ENCODE assay signal across 16 cellular contexts in the genomic region with DNA sequence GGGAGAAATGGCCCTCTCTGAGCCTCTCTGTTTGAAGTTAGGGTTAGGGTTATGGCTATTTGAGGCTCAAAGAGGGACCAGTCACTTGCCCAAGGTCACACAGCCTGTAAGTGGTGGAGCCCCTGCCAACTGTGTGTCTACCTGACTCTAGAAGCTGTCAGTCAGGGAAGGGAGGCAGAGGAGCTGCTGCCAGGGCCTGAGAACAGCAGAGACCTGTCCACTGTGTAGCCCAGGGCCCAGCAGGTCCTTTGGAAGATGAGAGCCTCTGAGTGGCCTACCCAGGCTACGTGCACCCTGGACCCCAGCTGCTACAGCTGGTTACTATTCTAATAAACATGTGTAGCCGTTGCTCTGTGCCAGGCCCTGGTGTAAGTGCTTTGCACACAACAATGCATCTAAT. TPM values are rescaled to one million over a fixed set of nuclear protein-coding genes. Genes with fewer than 3 reads are reported as not detected.
A peak's percentile ranks its signal among the peaks of the same experiment; 100 is the strongest.
DNase-seq lines count a peak whose midpoint lies in the region; ATAC-seq and TF ChIP-seq lines count a peak whose summit lies in the region.
"Had no signal": no experiment of that assay in that cellular context is flagged by ENCODE, and none has a peak within 500 bp of the region (broad histone marks: within the 10 kb centered on the region; RNA-seq: fewer than 3 reads in every experiment).

No MANE protein-coding gene starts in this region.

- no peak overlapping the region for H2BK120ac ChIP-seq in neuronal stem cell (ENCODE audit: low read depth, low read length)

- POLR2A ChIA-PET in CD8-positive, alpha-beta memory T cell (lab: Charles Lee): no interaction called here

- no peak overlapping the region for H3K4ac ChIP-seq in neuronal stem cell (ENCODE audit: low read length)

- H3K4me2 ChIP-seq in neuronal stem cell (ENCODE audit: insufficient read depth, low read length, poor library complexity, severe bottlenecking): no peak overlapping the region

- H3K9ac ChIP-seq in neuronal stem cell (ENCODE audit: low read depth, low read length, poor library complexity): no peak overlapping the region

- H3K36me3 ChIP-seq in esophagus squamous epithelium (no peaks in the 10 kb centered on the region), neuronal stem cell (replicated peaks in 1 of 2; ENCODE audit: control insufficient read depth in 2 of 2, insufficient read depth in 2 of 2, low read length in 2 of 2) (no peaks in the 10 kb centered on the region), upper lobe of right lung (no peaks in the 10 kb centered on the region)
- no peaks in the 10 kb centered on the region for H3K36me3 ChIP-seq in CD8-positive, alpha-beta memory T cell (ENCODE audit: insufficient read depth, low read length)

- no peaks in the 10 kb centered on the region for H3K36me3 Mint-ChIP-seq in glutamatergic neuron (ENCODE audit: unreplicated experiment)
- no peaks in the 10 kb centered on the region for H3K36me3 Mint-ChIP-seq in CD8-positive, alpha-beta memory T cell

- 63 to 71% methylated on average over 1 to 2 of the region's 2 CpGs for WGBS in esophagus squamous epithelium, 2 donors
- no CpG with 5 or more reads among the region's 2 CpGs for WGBS in neuronal stem cell (ENCODE audit: extremely low coverage in 2 of 2, insufficient read length in 2 of 2, insufficient replicate concordance in 1 of 2), 2 donors

- peaks cover 18% of the 10 kb centered on the region for H3K27me3 Mint-ChIP-seq in glutamatergic neuron (ENCODE audit: unreplicated experiment)
- H3K27me3 Mint-ChIP-seq in CD8-positive, alpha-beta memory T cell: peaks cover 4 to 18% of the 10 kb centered on the region in 2 donors

- no peak overlapping the region for H4K91ac ChIP-seq in neuronal stem cell (ENCODE audit: low read depth, low read length, poor library complexity)

- peak overlapping the region; percentile 18 for H2BK15ac ChIP-seq in neuronal stem cell (ENCODE audit: low read length)

- no peak overlapping the region for H3K4me3 Mint-ChIP-seq in glutamatergic neuron (ENCODE audit: unreplicated experiment)
- H3K4me3 Mint-ChIP-seq in CD8-positive, alpha-beta memory T cell: no peak overlapping the region
- H3K4me3 Mint-ChIP-seq: activated CD4-positive, alpha-beta T cell treated with anti-CD3 and anti-CD28 coated beads for 36 hours; IgD-negative memory B cell had no signal

- no peak overlapping the region for H3K14ac ChIP-seq in neuronal stem cell (ENCODE audit: low read length)

- TF ChIP-seq CTCF in esophagus squamous epithelium (IDR thresholded peaks at IDR 0.05): no peak
- TF ChIP-seq CTCF in upper lobe of right lung (IDR thresholded peaks at IDR 0.05): no peak
- TF ChIP-seq CTCF in glutamatergic neuron (IDR thresholded peaks at IDR 0.05; ENCODE audit: partially characterized antibody, unreplicated experiment): no peak

- no peak overlapping the region for H2AFZ ChIP-seq in neuronal stem cell (ENCODE audit: low read length)

- no peak for ATAC-seq in upper lobe of right lung
- ATAC-seq: activated CD4-positive, alpha-beta T cell treated with anti-CD3 and anti-CD28 coated beads for 36 hours; Panc1 had no signal

- no peaks in the 10 kb centered on the region for H3K9me3 Mint-ChIP-seq in glutamatergic neuron (ENCODE audit: unreplicated experiment)
- no peaks in the 10 kb centered on the region for H3K9me3 Mint-ChIP-seq in CD8-positive, alpha-beta memory T cell
- H3K9me3 Mint-ChIP-seq: IgD-negative memory B cell had no signal

- intact Hi-C loops in esophagus squamous epithelium (cut with DNase I): no loop called here
- intact Hi-C loops in upper lobe of right lung (cut with DNase I): no loop called here

- H3K4me3 ChIP-seq in esophagus squamous epithelium: no peak overlapping the region
- H3K4me3 ChIP-seq in neuronal stem cell (ENCODE audit: low read length in 2 of 2): no peak overlapping the region
- H3K4me3 ChIP-seq in upper lobe of right lung: no peak overlapping the region
- H3K4me3 ChIP-seq in CD8-positive, alpha-beta memory T cell (ENCODE audit: low read length): no peak overlapping the region

- H3K27ac Mint-ChIP-seq in glutamatergic neuron (ENCODE audit: unreplicated experiment): no peak overlapping the region
- no peak overlapping the region for H3K27ac Mint-ChIP-seq in CD8-positive, alpha-beta memory T cell
- H3K27ac Mint-ChIP-seq: activated CD4-positive, alpha-beta T cell treated with anti-CD3 and anti-CD28 coated beads for 36 hours; IgD-negative memory B cell had no signal

- no peak overlapping the region for H2BK12ac ChIP-seq in neuronal stem cell (ENCODE audit: low read length)

- no peaks in the 10 kb centered on the region for H3K9me3 ChIP-seq in esophagus squamous epithelium
- H3K9me3 ChIP-seq in neuronal stem cell (replicated peaks in 1 of 2; ENCODE audit: control insufficient read depth in 2 of 2, insufficient read depth in 1 of 2, low read depth in 1 of 2, low read length in 2 of 2): peaks cover 0 to 2% of the 10 kb centered on the region in 2 donors
- H3K9me3 ChIP-seq in upper lobe of right lung: no peaks in the 10 kb centered on the region
- no peaks in the 10 kb centered on the region for H3K9me3 ChIP-seq in CD8-positive, alpha-beta memory T cell (ENCODE audit: low read length)

- no peak overlapping the region for H4K8ac ChIP-seq in neuronal stem cell (ENCODE audit: low read depth, low read length)

- H3K23ac ChIP-seq in neuronal stem cell (ENCODE audit: low read depth, low read length, poor library complexity): peak overlapping the region; percentile 19

- H3K79me1 ChIP-seq in neuronal stem cell (ENCODE audit: low read depth, low read length): no peaks in the 10 kb centered on the region

- H3K27ac ChIP-seq in esophagus squamous epithelium: peak overlapping the region; percentile 64 to 91 (median 80)
- no peak overlapping the region for H3K27ac ChIP-seq in neuronal stem cell (replicated peaks; ENCODE audit: low read length)
- H3K27ac ChIP-seq in upper lobe of right lung: peak overlapping the region; percentile 69
- no peak overlapping the region for H3K27ac ChIP-seq in CD8-positive, alpha-beta memory T cell (ENCODE audit: low read depth, low read length)

- peaks cover 20% of the 10 kb centered on the region for H3K4me1 Mint-ChIP-seq in glutamatergic neuron (ENCODE audit: low read depth, unreplicated experiment)
- peaks cover 3 to 9% (median 5%) of the 10 kb centered on the region in 3 donors for H3K4me1 Mint-ChIP-seq in CD8-positive, alpha-beta memory T cell

- H3K27me3 ChIP-seq in esophagus squamous epithelium (peaks cover 0 to 13% (median 0%) of the 10 kb centered on the region in 4 donors), neuronal stem cell (ENCODE audit: control insufficient read depth in 3 of 3, insufficient read depth in 3 of 3, low read depth in 1 of 3, low read length in 3 of 3) (no peaks in the 10 kb centered on the region), upper lobe of right lung (no peaks in the 10 kb centered on the region)
- H3K27me3 ChIP-seq in CD8-positive, alpha-beta memory T cell (ENCODE audit: insufficient read depth, low read length, poor library complexity, severe bottlenecking): no peaks in the 10 kb centered on the region

- DNase-seq in NCI-H510A (lab: John Stamatoyannopoulos, UW): peak; percentile 56
- no peak for DNase-seq in NCI-H510A treated with DMSO at 0.1 percent for 48 hours (lab: John Stamatoyannopoulos, UW)
- no peak for DNase-seq in esophagus squamous epithelium (lab: John Stamatoyannopoulos, UW)
- DNase-seq in neuronal stem cell (ENCODE audit: low spot score): no peak
- DNase-seq in upper lobe of right lung: no peak
- DNase-seq in glutamatergic neuron: no peak
- DNase-seq in CD8-positive, alpha-beta memory T cell: no peak
- no peak for DNase-seq in iPS-NIHi7 (ENCODE audit: extremely low spot score)
- DNase-seq: activated CD4-positive, alpha-beta T cell treated with anti-CD3 and anti-CD28 coated beads for 36 hours; activated naive CD4-positive, alpha-beta T cell; retina; stimulated activated CD4-positive, alpha-beta T cell treated with anti-CD3 and anti-CD28 coated beads, Interleukin-1b, Interleukin-23, amount 100 ng/mL, for 48 hours had no signal

- no peak overlapping the region for H2AK5ac ChIP-seq in neuronal stem cell (ENCODE audit: low read depth, low read length)

- peaks cover 35 to 77% (median 50%) of the 10 kb centered on the region in 3 donors for H3K4me1 ChIP-seq in esophagus squamous epithelium
- peaks cover 24 to 25% of the 10 kb centered on the region in 2 donors for H3K4me1 ChIP-seq in neuronal stem cell (ENCODE audit: control insufficient read depth in 2 of 2, insufficient read depth in 1 of 2, low read depth in 1 of 2, low read length in 2 of 2)
- peaks cover 47% of the 10 kb centered on the region for H3K4me1 ChIP-seq in upper lobe of right lung
- no peaks in the 10 kb centered on the region for H3K4me1 ChIP-seq in CD8-positive, alpha-beta memory T cell (ENCODE audit: insufficient read depth, low read length)

- H3K18ac ChIP-seq in neuronal stem cell (ENCODE audit: low read length): no peak overlapping the region

- H2BK5ac ChIP-seq in neuronal stem cell (ENCODE audit: low read length): no peak overlapping the region

- TF ChIP-seq POLR2A in esophagus squamous epithelium (IDR thresholded peaks at IDR 0.05): no peak

- CTCF ChIA-PET in CD8-positive, alpha-beta memory T cell (lab: Charles Lee): no interaction called here

RNA-seq across cellular contexts. Expression of gene EDN2, which starts 15.1 kb away (rescaled TPM):
- 10 to 100 TPM in 1 of 4 donors, 1 to 10 TPM in 2, under 1 TPM in 1; 0.35 to 18.3 (median 1.4) TPM for total RNA-seq in esophagus squamous epithelium
- polyA plus RNA-seq in neuronal stem cell (2013, experiment 1 of 2): 0.04 TPM
- polyA plus RNA-seq in neuronal stem cell (2013, experiment 2 of 2): not detected
- not detected for total RNA-seq in upper lobe of right lung
- total RNA-seq in glutamatergic neuron (ENCODE audit: unreplicated experiment): not detected
- not detected for total RNA-seq in CD8-positive, alpha-beta memory T cell
- polyA plus RNA-seq in CD8-positive, alpha-beta memory T cell: not detected
- total RNA-seq: activated CD4-positive, alpha-beta T cell treated with anti-CD3 and anti-CD28 coated beads for 36 hours; frontal cortex had no signal
- polyA plus RNA-seq: IgD-negative memory B cell, neural cell had no signal

Comparison
In these comparisons a context has a peak if more than half of its experiments do, and no peak if none do; other contexts are left out.
1. H3K27ac ChIP-seq: peak in esophagus squamous epithelium (4 of 4) and upper lobe of right lung (single experiment); none in neuronal stem cell (single experiment) and CD8-positive, alpha-beta memory T cell (single experiment).